ENCODE assay signal across 32 cellular contexts in the genomic region with DNA sequence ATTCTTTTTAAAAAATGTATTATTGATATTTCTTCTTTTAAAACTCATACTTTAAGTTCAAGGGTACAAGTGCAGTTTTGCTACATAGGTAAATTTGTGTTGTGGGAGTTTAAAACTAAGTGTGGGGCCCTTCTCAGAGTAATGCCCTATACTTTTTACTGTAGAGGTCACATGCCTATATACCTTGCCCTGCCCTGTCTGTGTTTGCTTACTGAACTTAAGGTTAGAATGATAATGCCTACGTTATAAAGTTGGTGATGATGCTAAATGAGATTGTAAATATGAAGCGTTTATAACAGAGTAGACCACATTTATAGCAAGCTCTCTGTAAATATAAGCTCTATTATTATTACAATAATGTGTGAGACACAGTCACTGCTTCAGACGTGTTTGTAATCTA.
"Had no signal": no experiment of that assay in that cellular context is flagged by ENCODE, and none has a peak within 500 bp of the region (broad histone marks: within the 10 kb centered on the region; RNA-seq: fewer than 3 reads in every experiment).

No MANE protein-coding gene starts in this region.

- FAIRE-seq: TTC549 had no signal

- DNase-seq: activated B cell treated with CpG ODN at 0.5 μM for 24 hours; activated CD4-positive, alpha-beta memory T cell treated with anti-CD3 and anti-CD28 coated beads for 36 hours; activated CD4-positive, alpha-beta T cell treated with anti-CD3 and anti-CD28 coated beads for 4 hours; activated CD4-positive, alpha-beta T cell treated with anti-CD3 and anti-CD28 coated beads, Interleukin-2, amount 10 ng/mL, durations not matched to agents 24 days and 14 days; activated CD4-positive, alpha-beta T cell treated with anti-CD3 and anti-CD28 coated beads, Interleukin-2, amount 50 U/mL, for 1 hour; activated CD4-positive, alpha-beta T cell treated with anti-CD3 and anti-CD28 coated beads, Interleukin-2, amount 50 U/mL, for 4 hours; activated CD4-positive, CD25-positive, alpha-beta regulatory T cell treated with anti-CD3 and anti-CD28 coated beads, Interleukin-2, amount 50 U/mL, for 72 hours; activated CD8-positive, alpha-beta memory T cell treated with anti-CD3 and anti-CD28 coated beads, Interleukin-2, amount 50 U/mL, for 4 hours; activated CD8-positive, alpha-beta T cell treated with anti-CD3 and anti-CD28 coated beads for 36 hours; activated effector memory CD4-positive, alpha-beta T cell treated with anti-CD3 and anti-CD28 coated beads, Interleukin-2, amount 50 U/mL, for 16 hours; activated gamma-delta T cell treated with Interleukin-2 at 50 U/mL for 16 hours; activated naive CD4-positive, alpha-beta T cell; activated naive CD4-positive, alpha-beta T cell treated with anti-CD3 and anti-CD28 coated beads for 36 hours; activated naive CD4-positive, alpha-beta T cell treated with anti-CD3 and anti-CD28 coated beads, Interleukin-2, amount 50 U/mL, for 16 hours; activated naive CD8-positive, alpha-beta T cell treated with anti-CD3 and anti-CD28 coated beads for 36 hours; activated T-cell treated with anti-CD3 and anti-CD28 coated beads for 4 hours; activated T-cell treated with anti-CD3 and anti-CD28 coated beads, Interleukin-2, amount 50 U/mL, for 1 hour; activated T-cell treated with anti-CD3 and anti-CD28 coated beads, Interleukin-2, amount 50 U/mL, for 4 hours; activated T-cell treated with anti-CD3 and anti-CD28 coated beads, Interleukin-2, amount 50 U/mL, for 72 hours; adrenal gland; amniotic stem cell; aorta; body of pancreas; brain microvascular endothelial cell; central memory CD4-positive, alpha-beta T cell; T-cell; T-helper 17 cell had no signal

- H3K4me1 ChIP-seq: adrenal gland, body of pancreas, breast epithelium had no signal

- H3K27ac ChIP-seq: adrenal gland, body of pancreas, brain microvascular endothelial cell, breast epithelium, VCaP had no signal

- H3K27me3 ChIP-seq: adrenal gland, body of pancreas, brain microvascular endothelial cell, breast epithelium had no signal

- ATAC-seq: activated CD8-positive, alpha-beta T cell treated with anti-CD3 and anti-CD28 coated beads for 36 hours; activated naive CD4-positive, alpha-beta T cell treated with anti-CD3 and anti-CD28 coated beads, Interleukin-2, amount 50 U/mL, for 72 hours; activated T-cell treated with anti-CD3 and anti-CD28 coated beads, Interleukin-2, amount 50 U/mL, for 4 hours; activated T-cell treated with anti-CD3 and anti-CD28 coated beads, Interleukin-2, amount 50 U/mL, for 72 hours; activated T-helper 17 cell treated with anti-CD3 and anti-CD28 coated beads, Interleukin-2, amount 50 U/mL, for 72 hours; body of pancreas; T-cell; T-helper 17 cell had no signal

- H3K36me3 ChIP-seq: adrenal gland, brain microvascular endothelial cell, breast epithelium had no signal

- H3K4me3 ChIP-seq: adrenal gland, body of pancreas, breast epithelium had no signal

- H3K9me3 ChIP-seq: adrenal gland, body of pancreas, breast epithelium had no signal
